ENCODE assay signal across 17 cellular contexts in the genomic region with DNA sequence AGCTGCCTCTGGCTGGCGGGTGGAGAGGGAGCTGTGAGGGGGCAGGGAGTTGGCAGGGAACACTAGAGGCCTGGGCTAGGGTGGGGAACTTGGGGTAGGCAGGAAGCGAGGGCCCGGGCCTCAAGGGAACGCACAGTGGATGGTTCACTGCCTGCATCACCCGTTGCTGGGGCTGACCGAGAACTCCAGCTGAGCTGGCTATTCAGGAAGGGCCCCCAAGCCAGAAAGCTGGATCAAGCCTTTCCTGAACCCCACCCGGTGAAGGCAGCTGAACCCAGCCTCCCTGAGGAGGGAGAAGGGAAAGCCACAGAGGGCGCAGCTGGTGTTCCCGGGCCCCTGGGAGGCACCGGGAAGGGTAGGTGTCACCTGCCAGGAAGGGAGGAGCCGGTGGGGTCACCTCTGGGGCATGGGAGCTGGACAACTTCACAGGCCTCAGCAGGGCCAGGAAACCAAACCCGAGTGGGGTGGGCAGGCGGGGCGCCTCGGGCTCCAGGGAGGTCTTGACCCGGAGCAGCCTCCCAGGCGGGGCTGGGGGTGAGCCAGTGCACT. TPM values are rescaled to one million over a fixed set of nuclear protein-coding genes. Genes with fewer than 3 reads are reported as not detected.
A peak's percentile ranks its signal among the peaks of the same experiment; 100 is the strongest.
DNase-seq lines count a peak whose midpoint lies in the region; ATAC-seq and TF ChIP-seq lines count a peak whose summit lies in the region.
"Had no signal": no experiment of that assay in that cellular context is flagged by ENCODE, and none has a peak within 500 bp of the region (broad histone marks: within the 10 kb centered on the region; RNA-seq: fewer than 3 reads in every experiment).

No MANE protein-coding gene starts in this region.

- H3K27ac ChIP-seq in substantia nigra (ENCODE audit: low read depth, low read length, poor library complexity, severe bottlenecking) = peak overlapping the region; percentile 42

- no peak for TF ChIP-seq RAD21 in Ishikawa (IDR thresholded peaks at IDR 0.05; ENCODE audit: low read depth)

- DNase-seq in dermis blood vessel endothelial cell (peak; percentile 23), left lobe of liver (ENCODE audit: low spot score) (no peak), substantia nigra (lab: John Stamatoyannopoulos, UW) (peak in 4 of 49 donors; percentile 6 to 26 (median 14)), AML-193 (lab: John Stamatoyannopoulos, UW) (no peak), cerebellar nuclear complex (lab: John Stamatoyannopoulos, UW) (no peak)
- DNase-seq: activated CD4-positive, alpha-beta memory T cell treated with anti-CD3 and anti-CD28 coated beads for 36 hours; activated naive CD8-positive, alpha-beta T cell treated with anti-CD3 and anti-CD28 coated beads, Interleukin-2, amount 10 ng/mL, durations not matched to agents 7 days and 5 days; activated T-cell treated with anti-CD3 and anti-CD28 coated beads, Interleukin-2, amount 50 U/mL, for 72 hours; immature natural killer cell; MV-4-11; NCI-H748 treated with DMSO at 0.1 percent for 48 hours; occipital lobe had no signal

- TF ChIP-seq EP300 in Ishikawa (IDR thresholded peaks at IDR 0.05; ENCODE audit: borderline replicate concordance) = peak; percentile 71; the same call in 1 of the 2 replicates

- peak; percentile 17 for ATAC-seq in left lobe of liver
- ATAC-seq in HG03175 (IDR thresholded peaks at IDR 0.05; ENCODE audit: unreplicated experiment) = no peak
- ATAC-seq: activated T-cell treated with anti-CD3 and anti-CD28 coated beads, Interleukin-2, amount 50 U/mL, for 72 hours; Panc1; SK-N-SH treated with all-trans-retinoic acid at 6 μM for 48 hours had no signal

TF ChIP-seq in Ishikawa, 13 proteins besides CTCF, POLR2A, EP300 and RAD21:
- TF ChIP-seq CREB1 (IDR thresholded peaks at IDR 0.05; ENCODE audit: low read depth) (no peak), TCF12 (IDR thresholded peaks at IDR 0.05; ENCODE audit: low read depth) (peak; percentile 82), NFIC (IDR thresholded peaks at IDR 0.05) (peak; percentile 64), EGR1 (IDR thresholded peaks at IDR 0.05) (no peak), ZBTB7A (IDR thresholded peaks at IDR 0.05; ENCODE audit: low read depth) (no peak), FOXM1 (IDR thresholded peaks at IDR 0.05; ENCODE audit: borderline replicate concordance, low read depth) (0 out of 2 replicates have a peak, but pooled peaks have one; percentile 21), TEAD4 (IDR thresholded peaks at IDR 0.05) (no peak), YY1 (IDR thresholded peaks at IDR 0.05; ENCODE audit: low read depth) (no peak), MAX (IDR thresholded peaks at IDR 0.05) (no peak), CEBPB (IDR thresholded peaks at IDR 0.05) (no peak), TAF1 (IDR thresholded peaks at IDR 0.05; ENCODE audit: low read depth) (no peak)
- TF ChIP-seq, protein P1, sequence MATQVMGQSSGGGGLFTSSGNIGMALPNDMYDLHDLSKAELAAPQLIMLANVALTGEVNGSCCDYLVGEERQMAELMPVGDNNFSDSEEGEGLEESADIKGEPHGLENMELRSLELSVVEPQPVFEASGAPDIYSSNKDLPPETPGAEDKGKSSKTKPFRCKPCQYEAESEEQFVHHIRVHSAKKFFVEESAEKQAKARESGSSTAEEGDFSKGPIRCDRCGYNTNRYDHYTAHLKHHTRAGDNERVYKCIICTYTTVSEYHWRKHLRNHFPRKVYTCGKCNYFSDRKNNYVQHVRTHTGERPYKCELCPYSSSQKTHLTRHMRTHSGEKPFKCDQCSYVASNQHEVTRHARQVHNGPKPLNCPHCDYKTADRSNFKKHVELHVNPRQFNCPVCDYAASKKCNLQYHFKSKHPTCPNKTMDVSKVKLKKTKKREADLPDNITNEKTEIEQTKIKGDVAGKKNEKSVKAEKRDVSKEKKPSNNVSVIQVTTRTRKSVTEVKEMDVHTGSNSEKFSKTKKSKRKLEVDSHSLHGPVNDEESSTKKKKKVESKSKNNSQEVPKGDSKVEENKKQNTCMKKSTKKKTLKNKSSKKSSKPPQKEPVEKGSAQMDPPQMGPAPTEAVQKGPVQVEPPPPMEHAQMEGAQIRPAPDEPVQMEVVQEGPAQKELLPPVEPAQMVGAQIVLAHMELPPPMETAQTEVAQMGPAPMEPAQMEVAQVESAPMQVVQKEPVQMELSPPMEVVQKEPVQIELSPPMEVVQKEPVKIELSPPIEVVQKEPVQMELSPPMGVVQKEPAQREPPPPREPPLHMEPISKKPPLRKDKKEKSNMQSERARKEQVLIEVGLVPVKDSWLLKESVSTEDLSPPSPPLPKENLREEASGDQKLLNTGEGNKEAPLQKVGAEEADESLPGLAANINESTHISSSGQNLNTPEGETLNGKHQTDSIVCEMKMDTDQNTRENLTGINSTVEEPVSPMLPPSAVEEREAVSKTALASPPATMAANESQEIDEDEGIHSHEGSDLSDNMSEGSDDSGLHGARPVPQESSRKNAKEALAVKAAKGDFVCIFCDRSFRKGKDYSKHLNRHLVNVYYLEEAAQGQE (IDR thresholded peaks at IDR 0.05; ENCODE audit: low read depth) = no peak
- TF ChIP-seq, protein P2, sequence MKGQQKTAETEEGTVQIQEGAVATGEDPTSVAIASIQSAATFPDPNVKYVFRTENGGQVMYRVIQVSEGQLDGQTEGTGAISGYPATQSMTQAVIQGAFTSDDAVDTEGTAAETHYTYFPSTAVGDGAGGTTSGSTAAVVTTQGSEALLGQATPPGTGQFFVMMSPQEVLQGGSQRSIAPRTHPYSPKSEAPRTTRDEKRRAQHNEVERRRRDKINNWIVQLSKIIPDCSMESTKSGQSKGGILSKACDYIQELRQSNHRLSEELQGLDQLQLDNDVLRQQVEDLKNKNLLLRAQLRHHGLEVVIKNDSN (IDR thresholded peaks at IDR 0.05) = no peak

RNA-seq across cellular contexts. Expression of gene PALM, which starts 13.9 kb away (rescaled TPM):
- total RNA-seq in dermis blood vessel endothelial cell (56.3 and 109 TPM in 2 replicates), left lobe of liver (6.6 TPM)
- total RNA-seq: activated naive CD8-positive, alpha-beta T cell treated with anti-CD3 and anti-CD28 coated beads, Interleukin-2, amount 10 ng/mL, durations not matched to agents 7 days and 5 days had no signal

RNA-seq across cellular contexts. Expression of gene PRSS57, which starts 27.4 kb away (rescaled TPM):
- not detected in 2 replicates for total RNA-seq in dermis blood vessel endothelial cell
- not detected for total RNA-seq in left lobe of liver
- total RNA-seq: activated CD4-positive, alpha-beta memory T cell treated with anti-CD3 and anti-CD28 coated beads for 36 hours; activated naive CD8-positive, alpha-beta T cell treated with anti-CD3 and anti-CD28 coated beads, Interleukin-2, amount 10 ng/mL, durations not matched to agents 7 days and 5 days; mucosa of gallbladder; occipital lobe had no signal

RNA-seq across cellular contexts. Expression of gene MISP, which starts 28.3 kb away (rescaled TPM):
- total RNA-seq in dermis blood vessel endothelial cell (0.05 TPM in 1 of 2 replicates, not detected in the other), left lobe of liver (0.18 TPM)
- total RNA-seq: activated CD4-positive, alpha-beta memory T cell treated with anti-CD3 and anti-CD28 coated beads for 36 hours; activated naive CD8-positive, alpha-beta T cell treated with anti-CD3 and anti-CD28 coated beads, Interleukin-2, amount 10 ng/mL, durations not matched to agents 7 days and 5 days; activated T-cell treated with anti-CD3 and anti-CD28 coated beads, Interleukin-2, amount 50 U/mL, for 72 hours; occipital lobe had no signal

RNA-seq across cellular contexts. Expression of gene FSTL3, which starts 46.4 kb away (rescaled TPM):
- total RNA-seq in dermis blood vessel endothelial cell (7.1 and 8.8 TPM in 2 replicates), left lobe of liver (4.3 TPM)

RNA-seq across cellular contexts. Expression of gene RNF126, which starts 59.6 kb away (rescaled TPM):
- total RNA-seq in dermis blood vessel endothelial cell (25.0 and 38.8 TPM in 2 replicates), left lobe of liver (22.2 TPM)
